In genomic region chr17:11928436-11928835, GRCh38 we compare ENCODE assay signal across 1 cellular context.
TF ChIP-seq lines count a peak whose summit lies in the region.

No MANE protein-coding gene starts in this region.

TF ChIP-seq in A549, 52 proteins besides CTCF, POLR2A, EP300 and RAD21 (continued from another document):
- no peak for TF ChIP-seq ATOH8 (CRISPR knock-in tag; IDR thresholded peaks at IDR 0.05; ENCODE audit: low read depth)
- no peak for TF ChIP-seq RCOR1 (IDR thresholded peaks at IDR 0.05; ENCODE audit: low read depth, low read length)
- no peak for TF ChIP-seq EHMT2 (IDR thresholded peaks at IDR 0.05; ENCODE audit: low read depth)
